In genomic region chr3:12660196-12660595, GRCh38 we compare ENCODE assay signal across 1 cellular context.
A peak's percentile ranks its signal among the peaks of the same experiment; 100 is the strongest.
TF ChIP-seq lines count a peak whose summit lies in the region.

No MANE protein-coding gene starts in this region.

TF ChIP-seq in HepG2, 621 proteins besides CTCF, POLR2A, EP300 and RAD21:
- TF ChIP-seq ZNF121 (CRISPR knock-in tag; IDR thresholded peaks at IDR 0.05): no peak
- TF ChIP-seq ARNT (IDR thresholded peaks at IDR 0.05): no peak
- peak; percentile 69; the same call in 1 of the 2 replicates for TF ChIP-seq ZNF770 (CRISPR knock-in tag; IDR thresholded peaks at IDR 0.05)
- peak; percentile 57 for TF ChIP-seq ZNF18 (CRISPR knock-in tag; IDR thresholded peaks at IDR 0.05; ENCODE audit: insufficient replicate concordance)
- no peak for TF ChIP-seq KLF6 (CRISPR knock-in tag; IDR thresholded peaks at IDR 0.05)
